ENCODE assay signal across 1 cellular context in the genomic region with DNA sequence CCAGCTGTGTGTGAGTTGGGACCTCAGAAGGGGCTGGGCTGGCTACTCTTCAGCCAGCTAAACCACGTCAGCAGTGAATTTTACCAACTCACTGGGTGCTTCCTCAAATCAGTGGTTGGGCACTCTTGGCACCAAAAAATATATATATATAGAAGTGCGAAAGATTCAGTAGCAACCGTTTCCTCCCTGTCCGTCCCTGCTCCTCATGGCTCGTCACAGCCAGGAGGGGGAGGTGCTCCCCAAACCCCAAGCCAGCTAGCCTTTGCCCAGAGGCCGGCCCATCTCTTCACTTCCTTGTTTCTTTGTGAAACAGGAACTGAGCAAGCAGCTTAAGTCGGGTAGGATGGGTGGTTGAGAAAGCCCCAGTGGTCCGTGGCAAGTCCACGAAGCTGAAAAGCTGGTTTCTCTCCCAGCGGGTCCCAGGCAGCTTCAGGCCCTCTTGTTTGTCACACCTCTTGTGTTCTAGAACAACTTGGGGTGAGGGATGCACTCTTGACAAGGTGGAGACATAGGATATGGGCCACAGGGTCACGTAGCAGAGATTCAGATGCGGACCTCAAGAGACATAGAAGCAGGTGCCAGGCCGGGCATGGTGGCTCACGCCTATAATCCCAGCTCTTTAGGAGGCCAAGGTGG.
TF ChIP-seq lines count a peak whose summit lies in the region.

No MANE protein-coding gene starts in this region.

TF ChIP-seq in GM12878, 131 proteins besides CTCF, POLR2A, EP300 and RAD21 (continues in another document):
- TF ChIP-seq NFIC (IDR thresholded peaks at IDR 0.05; ENCODE audit: low read depth, low read length) (no peak), FOXM1 (IDR thresholded peaks at IDR 0.05; ENCODE audit: low read depth, low read length) (no peak), POLR2AphosphoS2 (IDR thresholded peaks at IDR 0.05; ENCODE audit: low read depth, low read length) (no peak), CREM (IDR thresholded peaks at IDR 0.05; ENCODE audit: low read depth) (no peak; the same call in 1 of the 2 replicates), BHLHE40 (IDR thresholded peaks at IDR 0.05; ENCODE audit: borderline replicate concordance in 1 of 2, low read depth in 2 of 2, low read length in 1 of 2) (peak; percentile 55 to 68; a peak in 3 of 4 replicates), CHD2 (IDR thresholded peaks at IDR 0.05; ENCODE audit: borderline replicate concordance, low read depth, low read length) (peak; percentile 85), JUND (IDR thresholded peaks at IDR 0.05; ENCODE audit: low read depth, low read length) (no peak), CBFB (IDR thresholded peaks at IDR 0.05; ENCODE audit: low read depth) (0 out of 2 replicates have a peak, but pooled peaks have one; percentile 22), SIN3A (IDR thresholded peaks at IDR 0.05; ENCODE audit: low read depth, low read length) (0 out of 2 replicates have a peak, but pooled peaks have one; percentile 13), EZH2 (IDR thresholded peaks at IDR 0.05; ENCODE audit: borderline replicate concordance, control insufficient read depth, low read depth, low read length) (no peak), HDAC6 (IDR thresholded peaks at IDR 0.05; ENCODE audit: unreplicated experiment) (no peak), POU2F2 (IDR thresholded peaks at IDR 0.05; ENCODE audit: borderline replicate concordance, low read depth, low read length) (peak; percentile 9; the same call in 1 of the 3 replicates), HDGF (IDR thresholded peaks at IDR 0.05) (no peak), KLF5 (IDR thresholded peaks at IDR 0.05; ENCODE audit: partially characterized antibody) (no peak), PAX8 (IDR thresholded peaks at IDR 0.05) (no peak), MTA3 (IDR thresholded peaks at IDR 0.05; ENCODE audit: borderline replicate concordance, low read length) (no peak), BCLAF1 (IDR thresholded peaks at IDR 0.05) (no peak), USF1 (IDR thresholded peaks at IDR 0.05; ENCODE audit: borderline replicate concordance, extremely low read length, insufficient read depth, low read depth, low read length) (no peak), ASH2L (IDR thresholded peaks at IDR 0.05; ENCODE audit: borderline replicate concordance, low read depth) (no peak), SIX5 (IDR thresholded peaks at IDR 0.05; ENCODE audit: low read depth, low read length, severe bottlenecking) (no peak), PML (IDR thresholded peaks at IDR 0.05; ENCODE audit: low read length) (no peak), SMARCA5 (IDR thresholded peaks at IDR 0.05) (0 out of 2 replicates have a peak, but pooled peaks have one; percentile 11), IRF3 (IDR thresholded peaks at IDR 0.05) (no peak), WRNIP1 (IDR thresholded peaks at IDR 0.05; ENCODE audit: borderline replicate concordance, low read depth, low read length) (no peak), SUPT20H (IDR thresholded peaks at IDR 0.05; ENCODE audit: borderline replicate concordance, control insufficient read depth, low read depth, low read length) (no peak), GABPA (IDR thresholded peaks at IDR 0.05; ENCODE audit: low read depth) (no peak), NR2C1 (IDR thresholded peaks at IDR 0.05) (no peak), CBX3 (IDR thresholded peaks at IDR 0.05; ENCODE audit: borderline replicate concordance, low read depth) (no peak), MXI1 (IDR thresholded peaks at IDR 0.05; ENCODE audit: low read depth, low read length) (peak; percentile 81), SMAD5 (IDR thresholded peaks at IDR 0.05; ENCODE audit: low read depth) (no peak), NRF1 (conservative IDR thresholded peaks at IDR 0.05; ENCODE audit: low read depth, low read length) (no peak), ELK1 (IDR thresholded peaks at IDR 0.05; ENCODE audit: low read depth, low read length) (no peak), YBX1 (IDR thresholded peaks at IDR 0.05) (no peak), FOXK2 (IDR thresholded peaks at IDR 0.05) (no peak), MYC (IDR thresholded peaks at IDR 0.05; ENCODE audit: insufficient read depth, insufficient read length, insufficient replicate concordance, low read length, severe bottlenecking) (no peak), STAT3 (IDR thresholded peaks at IDR 0.05; ENCODE audit: low read depth, low read length) (no peak), RUNX3 (IDR thresholded peaks at IDR 0.05; ENCODE audit: low read length) (no peak), SREBF2 (IDR thresholded peaks at IDR 0.05; ENCODE audit: low read length) (no peak), ZNF24 (IDR thresholded peaks at IDR 0.05) (no peak), DPF2 (IDR thresholded peaks at IDR 0.05) (peak; percentile 86), HCFC1 (IDR thresholded peaks at IDR 0.05; ENCODE audit: low read length) (no peak)
- TF ChIP-seq, protein P1, sequence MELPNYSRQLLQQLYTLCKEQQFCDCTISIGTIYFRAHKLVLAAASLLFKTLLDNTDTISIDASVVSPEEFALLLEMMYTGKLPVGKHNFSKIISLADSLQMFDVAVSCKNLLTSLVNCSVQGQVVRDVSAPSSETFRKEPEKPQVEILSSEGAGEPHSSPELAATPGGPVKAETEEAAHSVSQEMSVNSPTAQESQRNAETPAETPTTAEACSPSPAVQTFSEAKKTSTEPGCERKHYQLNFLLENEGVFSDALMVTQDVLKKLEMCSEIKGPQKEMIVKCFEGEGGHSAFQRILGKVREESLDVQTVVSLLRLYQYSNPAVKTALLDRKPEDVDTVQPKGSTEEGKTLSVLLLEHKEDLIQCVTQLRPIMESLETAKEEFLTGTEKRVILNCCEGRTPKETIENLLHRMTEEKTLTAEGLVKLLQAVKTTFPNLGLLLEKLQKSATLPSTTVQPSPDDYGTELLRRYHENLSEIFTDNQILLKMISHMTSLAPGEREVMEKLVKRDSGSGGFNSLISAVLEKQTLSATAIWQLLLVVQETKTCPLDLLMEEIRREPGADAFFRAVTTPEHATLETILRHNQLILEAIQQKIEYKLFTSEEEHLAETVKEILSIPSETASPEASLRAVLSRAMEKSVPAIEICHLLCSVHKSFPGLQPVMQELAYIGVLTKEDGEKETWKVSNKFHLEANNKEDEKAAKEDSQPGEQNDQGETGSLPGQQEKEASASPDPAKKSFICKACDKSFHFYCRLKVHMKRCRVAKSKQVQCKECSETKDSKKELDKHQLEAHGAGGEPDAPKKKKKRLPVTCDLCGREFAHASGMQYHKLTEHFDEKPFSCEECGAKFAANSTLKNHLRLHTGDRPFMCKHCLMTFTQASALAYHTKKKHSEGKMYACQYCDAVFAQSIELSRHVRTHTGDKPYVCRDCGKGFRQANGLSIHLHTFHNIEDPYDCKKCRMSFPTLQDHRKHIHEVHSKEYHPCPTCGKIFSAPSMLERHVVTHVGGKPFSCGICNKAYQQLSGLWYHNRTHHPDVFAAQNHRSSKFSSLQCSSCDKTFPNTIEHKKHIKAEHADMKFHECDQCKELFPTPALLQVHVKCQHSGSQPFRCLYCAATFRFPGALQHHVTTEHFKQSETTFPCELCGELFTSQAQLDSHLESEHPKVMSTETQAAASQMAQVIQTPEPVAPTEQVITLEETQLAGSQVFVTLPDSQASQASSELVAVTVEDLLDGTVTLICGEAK (IDR thresholded peaks at IDR 0.05; ENCODE audit: borderline replicate concordance) = peak; percentile 12; the same call in 1 of the 2 replicates
- TF ChIP-seq, protein P2, sequence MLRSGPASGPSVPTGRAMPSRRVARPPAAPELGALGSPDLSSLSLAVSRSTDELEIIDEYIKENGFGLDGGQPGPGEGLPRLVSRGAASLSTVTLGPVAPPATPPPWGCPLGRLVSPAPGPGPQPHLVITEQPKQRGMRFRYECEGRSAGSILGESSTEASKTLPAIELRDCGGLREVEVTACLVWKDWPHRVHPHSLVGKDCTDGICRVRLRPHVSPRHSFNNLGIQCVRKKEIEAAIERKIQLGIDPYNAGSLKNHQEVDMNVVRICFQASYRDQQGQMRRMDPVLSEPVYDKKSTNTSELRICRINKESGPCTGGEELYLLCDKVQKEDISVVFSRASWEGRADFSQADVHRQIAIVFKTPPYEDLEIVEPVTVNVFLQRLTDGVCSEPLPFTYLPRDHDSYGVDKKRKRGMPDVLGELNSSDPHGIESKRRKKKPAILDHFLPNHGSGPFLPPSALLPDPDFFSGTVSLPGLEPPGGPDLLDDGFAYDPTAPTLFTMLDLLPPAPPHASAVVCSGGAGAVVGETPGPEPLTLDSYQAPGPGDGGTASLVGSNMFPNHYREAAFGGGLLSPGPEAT (IDR thresholded peaks at IDR 0.05; ENCODE audit: low read depth) = peak; percentile 65; the same call in 1 of the 2 replicates
- TF ChIP-seq, protein P3, sequence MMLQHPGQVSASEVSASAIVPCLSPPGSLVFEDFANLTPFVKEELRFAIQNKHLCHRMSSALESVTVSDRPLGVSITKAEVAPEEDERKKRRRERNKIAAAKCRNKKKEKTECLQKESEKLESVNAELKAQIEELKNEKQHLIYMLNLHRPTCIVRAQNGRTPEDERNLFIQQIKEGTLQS (IDR thresholded peaks at IDR 0.05; ENCODE audit: borderline replicate concordance, extremely low read depth, low read depth, low read length) = no peak
- TF ChIP-seq, protein P4, sequence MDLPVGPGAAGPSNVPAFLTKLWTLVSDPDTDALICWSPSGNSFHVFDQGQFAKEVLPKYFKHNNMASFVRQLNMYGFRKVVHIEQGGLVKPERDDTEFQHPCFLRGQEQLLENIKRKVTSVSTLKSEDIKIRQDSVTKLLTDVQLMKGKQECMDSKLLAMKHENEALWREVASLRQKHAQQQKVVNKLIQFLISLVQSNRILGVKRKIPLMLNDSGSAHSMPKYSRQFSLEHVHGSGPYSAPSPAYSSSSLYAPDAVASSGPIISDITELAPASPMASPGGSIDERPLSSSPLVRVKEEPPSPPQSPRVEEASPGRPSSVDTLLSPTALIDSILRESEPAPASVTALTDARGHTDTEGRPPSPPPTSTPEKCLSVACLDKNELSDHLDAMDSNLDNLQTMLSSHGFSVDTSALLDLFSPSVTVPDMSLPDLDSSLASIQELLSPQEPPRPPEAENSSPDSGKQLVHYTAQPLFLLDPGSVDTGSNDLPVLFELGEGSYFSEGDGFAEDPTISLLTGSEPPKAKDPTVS (IDR thresholded peaks at IDR 0.05; ENCODE audit: low read depth, low read length) = no peak
- TF ChIP-seq, protein P5, sequence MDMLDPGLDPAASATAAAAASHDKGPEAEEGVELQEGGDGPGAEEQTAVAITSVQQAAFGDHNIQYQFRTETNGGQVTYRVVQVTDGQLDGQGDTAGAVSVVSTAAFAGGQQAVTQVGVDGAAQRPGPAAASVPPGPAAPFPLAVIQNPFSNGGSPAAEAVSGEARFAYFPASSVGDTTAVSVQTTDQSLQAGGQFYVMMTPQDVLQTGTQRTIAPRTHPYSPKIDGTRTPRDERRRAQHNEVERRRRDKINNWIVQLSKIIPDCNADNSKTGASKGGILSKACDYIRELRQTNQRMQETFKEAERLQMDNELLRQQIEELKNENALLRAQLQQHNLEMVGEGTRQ (IDR thresholded peaks at IDR 0.05; ENCODE audit: borderline replicate concordance, low read depth, low read length) = no peak
- TF ChIP-seq, protein P6, sequence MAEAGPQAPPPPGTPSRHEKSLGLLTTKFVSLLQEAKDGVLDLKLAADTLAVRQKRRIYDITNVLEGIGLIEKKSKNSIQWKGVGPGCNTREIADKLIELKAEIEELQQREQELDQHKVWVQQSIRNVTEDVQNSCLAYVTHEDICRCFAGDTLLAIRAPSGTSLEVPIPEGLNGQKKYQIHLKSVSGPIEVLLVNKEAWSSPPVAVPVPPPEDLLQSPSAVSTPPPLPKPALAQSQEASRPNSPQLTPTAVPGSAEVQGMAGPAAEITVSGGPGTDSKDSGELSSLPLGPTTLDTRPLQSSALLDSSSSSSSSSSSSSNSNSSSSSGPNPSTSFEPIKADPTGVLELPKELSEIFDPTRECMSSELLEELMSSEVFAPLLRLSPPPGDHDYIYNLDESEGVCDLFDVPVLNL (IDR thresholded peaks at IDR 0.05; ENCODE audit: low read depth, low read length) = no peak
